Comparison of ENCODE assay signal across 19 cellular contexts in genomic region chr1:89147707-89148106, GRCh38. TPM values are rescaled to one million over a fixed set of nuclear protein-coding genes. Genes with fewer than 3 reads are reported as not detected.
DNase-seq lines count a peak whose midpoint lies in the region; ATAC-seq, FAIRE-seq and TF ChIP-seq lines count a peak whose summit lies in the region.
"Had no signal": no experiment of that assay in that cellular context is flagged by ENCODE, and none has a peak within 500 bp of the region (broad histone marks: within the 10 kb centered on the region; RNA-seq: fewer than 3 reads in every experiment).

No MANE protein-coding gene starts in this region.

- intact Hi-C loops in activated CD4-positive, alpha-beta T cell treated with anti-CD3 and anti-CD28 coated beads, Interleukin-2, amount 10 ng/mL, durations not matched to agents 24 days and 14 days (cut with micrococcal nuclease): no loop called here

- no peak for FAIRE-seq in GM19239 (lab: Jason Lieb, UNC)
- FAIRE-seq: A549, D721Med, G401.6, GM12892, H1 had no signal

- no peak overlapping the region for H3K4me3 Mint-ChIP-seq in activated CD4-positive, alpha-beta T cell treated with anti-CD3 and anti-CD28 coated beads, Interleukin-2, amount 10 ng/mL, durations not matched to agents 24 days and 14 days
- H3K4me3 Mint-ChIP-seq: CD4-positive, alpha-beta T cell; H9 had no signal

- H3K9me3 ChIP-seq in gastroesophageal sphincter: no peaks in the 10 kb centered on the region
- H3K9me3 ChIP-seq: A549, Caco-2 had no signal

- TF ChIP-seq CTCF in gastroesophageal sphincter (IDR thresholded peaks at IDR 0.05): no peak

- no peaks in the 10 kb centered on the region for H3K36me3 Mint-ChIP-seq in activated CD4-positive, alpha-beta T cell treated with anti-CD3 and anti-CD28 coated beads, Interleukin-2, amount 10 ng/mL, durations not matched to agents 24 days and 14 days (ENCODE audit: low read depth)

- WGBS in gastroesophageal sphincter (ENCODE audit: low coverage in 1 of 2), 2 donors: 22% methylated on average over 1 of the region's 1 CpG; no CpG with 5 or more reads in 1 of the 2 donors

- TF ChIP-seq EP300 in gastroesophageal sphincter (IDR thresholded peaks at IDR 0.05): no peak

- no peak overlapping the region for H3K27ac Mint-ChIP-seq in activated CD4-positive, alpha-beta T cell treated with anti-CD3 and anti-CD28 coated beads, Interleukin-2, amount 10 ng/mL, durations not matched to agents 24 days and 14 days
- H3K27ac Mint-ChIP-seq: CD4-positive, alpha-beta T cell; H9 had no signal

- no peaks in the 10 kb centered on the region for H3K27me3 ChIP-seq in gastroesophageal sphincter

- ATAC-seq in gastroesophageal sphincter: peak; percentile 34
- no peak for ATAC-seq in HG03354 (IDR thresholded peaks at IDR 0.05; ENCODE audit: poor library complexity, severe bottlenecking, unreplicated experiment)
- ATAC-seq: A549 had no signal

- H3K27me3 Mint-ChIP-seq in activated CD4-positive, alpha-beta T cell treated with anti-CD3 and anti-CD28 coated beads, Interleukin-2, amount 10 ng/mL, durations not matched to agents 24 days and 14 days: peaks cover 4% of the 10 kb centered on the region
- H3K27me3 Mint-ChIP-seq: CD4-positive, alpha-beta T cell had no signal

- H3K4me3 ChIP-seq in gastroesophageal sphincter: no peak overlapping the region
- H3K4me3 ChIP-seq: A549 had no signal

- H3K27ac ChIP-seq in gastroesophageal sphincter: no peak overlapping the region
- H3K27ac ChIP-seq: 22Rv1, A549, C4-2B had no signal

- no peak for TF ChIP-seq POLR2A in gastroesophageal sphincter (IDR thresholded peaks at IDR 0.05)

- H3K9me3 Mint-ChIP-seq in activated CD4-positive, alpha-beta T cell treated with anti-CD3 and anti-CD28 coated beads, Interleukin-2, amount 10 ng/mL, durations not matched to agents 24 days and 14 days: peaks cover 4% of the 10 kb centered on the region
- H3K9me3 Mint-ChIP-seq: CD4-positive, alpha-beta T cell; H9 had no signal

- no peaks in the 10 kb centered on the region for H3K36me3 ChIP-seq in gastroesophageal sphincter

- peaks cover 0 to 9% (median 0%) of the 10 kb centered on the region in 3 donors for H3K4me1 ChIP-seq in gastroesophageal sphincter
- H3K4me1 ChIP-seq: A549, Caco-2 had no signal

- H3K4me1 Mint-ChIP-seq in activated CD4-positive, alpha-beta T cell treated with anti-CD3 and anti-CD28 coated beads, Interleukin-2, amount 10 ng/mL, durations not matched to agents 24 days and 14 days: peaks cover 6% of the 10 kb centered on the region

- peak; percentile 29 for DNase-seq in activated CD4-positive, alpha-beta T cell treated with anti-CD3 and anti-CD28 coated beads, Interleukin-2, amount 10 ng/mL, durations not matched to agents 24 days and 14 days
- DNase-seq in activated CD4-positive, alpha-beta T cell treated with anti-CD3 and anti-CD28 coated beads for 48 hours: no peak
- peak; percentile 48 for DNase-seq in medulla oblongata (ENCODE audit: extremely low spot score)
- peak; percentile 14 for DNase-seq in pons (ENCODE audit: low spot score)
- DNase-seq in GM19239 (ENCODE audit: insufficient read length, low spot score): no peak
- DNase-seq in NCI-H1436 treated with DMSO at 0.1 percent for 48 hours (lab: John Stamatoyannopoulos, UW): no peak
- DNase-seq: AML-193; Caco-2; CD4-positive, alpha-beta T cell; H9 had no signal

RNA-seq across cellular contexts. Expression of gene GBP2, which starts 21.8 kb away (rescaled TPM):
- total RNA-seq in activated CD4-positive, alpha-beta T cell treated with anti-CD3 and anti-CD28 coated beads, Interleukin-2, amount 10 ng/mL, durations not matched to agents 24 days and 14 days: 168 and 169 TPM in 2 replicates
- total RNA-seq in gastroesophageal sphincter: 100 to 1,000 TPM; 147 to 172 (median 167) TPM
- total RNA-seq: H1, H9 had no signal

RNA-seq across cellular contexts. Expression of gene GBP7, which starts 28.1 kb away (rescaled TPM):
- total RNA-seq in activated CD4-positive, alpha-beta T cell treated with anti-CD3 and anti-CD28 coated beads, Interleukin-2, amount 10 ng/mL, durations not matched to agents 24 days and 14 days: not detected in 2 replicates
- not detected for total RNA-seq in gastroesophageal sphincter
- total RNA-seq: Caco-2; CD4-positive, alpha-beta T cell; H1; H9 had no signal

RNA-seq across cellular contexts. Expression of gene GBP4, which starts 51.0 kb away (rescaled TPM):
- 29.5 and 33.5 TPM in 2 replicates for total RNA-seq in activated CD4-positive, alpha-beta T cell treated with anti-CD3 and anti-CD28 coated beads, Interleukin-2, amount 10 ng/mL, durations not matched to agents 24 days and 14 days
- total RNA-seq in gastroesophageal sphincter: 1 to 10 TPM; 3.1 to 5.6 (median 4.5) TPM
- total RNA-seq: Caco-2, H1, H9 had no signal

Comparison
In these comparisons a context has a peak if more than half of its experiments do, and no peak if none do; other contexts are left out.
1. DNase-seq: peak in activated CD4-positive, alpha-beta T cell treated with anti-CD3 and anti-CD28 coated beads, Interleukin-2, amount 10 ng/mL, durations not matched to agents 24 days and 14 days (single experiment), medulla oblongata (single experiment) and pons (single experiment); none in activated CD4-positive, alpha-beta T cell treated with anti-CD3 and anti-CD28 coated beads for 48 hours (single experiment), GM19239 (single experiment) and NCI-H1436 treated with DMSO at 0.1 percent for 48 hours (single experiment).